ENCODE assay signal across 1 cellular context in the genomic region with DNA sequence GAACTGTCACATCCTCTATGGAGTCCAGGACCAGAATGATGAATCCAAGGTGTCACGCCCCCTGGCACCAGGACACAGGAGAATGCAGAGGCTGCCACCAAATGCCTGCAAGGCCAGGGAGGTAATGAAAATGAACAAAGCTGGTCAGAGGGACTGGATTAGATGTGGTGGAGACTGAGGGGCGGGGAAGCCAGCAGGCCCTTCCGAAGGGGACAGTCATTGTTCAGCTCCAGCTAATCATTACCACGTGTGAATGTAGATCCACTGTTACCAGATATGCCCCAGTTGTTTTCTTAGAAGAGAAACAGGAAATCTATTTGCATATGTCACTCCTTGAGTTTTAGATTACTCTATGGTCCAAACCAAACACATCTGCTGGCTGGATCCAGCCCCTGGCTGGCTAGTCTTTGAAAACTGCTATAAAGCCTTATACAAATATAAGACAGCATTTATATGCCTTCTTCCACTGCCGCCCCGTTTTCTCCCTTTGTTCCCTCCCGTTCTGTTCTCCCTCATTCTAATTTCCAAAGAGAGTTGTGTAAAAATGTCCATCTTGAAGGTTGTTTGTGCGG.
TF ChIP-seq lines count a peak whose summit lies in the region.

No MANE protein-coding gene starts in this region.

TF ChIP-seq in IMR-90, 13 proteins besides CTCF, POLR2A, EP300 and RAD21 (continued from another document):
- TF ChIP-seq BHLHE40 (IDR thresholded peaks at IDR 0.05; ENCODE audit: low read depth, low read length), result no peak
- no peak for TF ChIP-seq MAFK (IDR thresholded peaks at IDR 0.05; ENCODE audit: low read depth, low read length)
- TF ChIP-seq RCOR1 (IDR thresholded peaks at IDR 0.05; ENCODE audit: insufficient replicate concordance, low read length), result no peak
- TF ChIP-seq NFE2L2 (IDR thresholded peaks at IDR 0.05; ENCODE audit: low read depth, low read length), result no peak
